Comparison of ENCODE assay signal across 1 cellular context in the genomic region with DNA sequence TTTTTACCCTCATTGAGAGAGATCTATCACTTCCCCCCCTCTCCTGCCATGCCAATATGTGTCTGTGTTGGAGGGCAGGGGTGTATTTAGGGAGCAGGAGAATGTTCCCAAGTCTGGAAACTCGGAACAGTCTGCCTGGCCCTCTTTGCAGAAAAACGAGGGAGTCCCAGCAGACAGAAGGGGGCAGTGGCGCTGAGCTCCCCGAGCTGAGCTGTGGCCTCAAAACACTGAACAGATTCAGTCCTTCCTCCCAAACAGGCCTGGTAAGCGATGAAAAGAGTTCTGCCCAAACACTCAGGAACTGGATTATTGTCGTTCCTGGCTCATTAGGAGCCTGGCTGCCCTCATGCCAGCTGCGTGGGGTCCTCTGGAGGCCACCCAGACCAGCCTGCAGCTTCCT.
TF ChIP-seq lines count a peak whose summit lies in the region.

No MANE protein-coding gene starts in this region.

TF ChIP-seq in IMR-90, 13 proteins besides CTCF, POLR2A, EP300 and RAD21 (continued from another document):
- TF ChIP-seq, protein P1, sequence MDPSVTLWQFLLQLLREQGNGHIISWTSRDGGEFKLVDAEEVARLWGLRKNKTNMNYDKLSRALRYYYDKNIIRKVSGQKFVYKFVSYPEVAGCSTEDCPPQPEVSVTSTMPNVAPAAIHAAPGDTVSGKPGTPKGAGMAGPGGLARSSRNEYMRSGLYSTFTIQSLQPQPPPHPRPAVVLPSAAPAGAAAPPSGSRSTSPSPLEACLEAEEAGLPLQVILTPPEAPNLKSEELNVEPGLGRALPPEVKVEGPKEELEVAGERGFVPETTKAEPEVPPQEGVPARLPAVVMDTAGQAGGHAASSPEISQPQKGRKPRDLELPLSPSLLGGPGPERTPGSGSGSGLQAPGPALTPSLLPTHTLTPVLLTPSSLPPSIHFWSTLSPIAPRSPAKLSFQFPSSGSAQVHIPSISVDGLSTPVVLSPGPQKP (IDR thresholded peaks at IDR 0.05; ENCODE audit: borderline replicate concordance, low read depth, low read length): no peak
- no peak for TF ChIP-seq CEBPB (IDR thresholded peaks at IDR 0.05; ENCODE audit: low read depth, low read length)
- no peak for TF ChIP-seq MXI1 (IDR thresholded peaks at IDR 0.05; ENCODE audit: borderline replicate concordance, low read depth, low read length)
- no peak for TF ChIP-seq SMC3 (IDR thresholded peaks at IDR 0.05; ENCODE audit: low read depth, low read length)
- no peak for TF ChIP-seq BHLHE40 (IDR thresholded peaks at IDR 0.05; ENCODE audit: low read depth, low read length)
- no peak for TF ChIP-seq RFX5 (IDR thresholded peaks at IDR 0.05; ENCODE audit: low read depth, low read length)
- TF ChIP-seq MAFK (IDR thresholded peaks at IDR 0.05; ENCODE audit: low read depth, low read length): no peak
- TF ChIP-seq NFE2L2 (IDR thresholded peaks at IDR 0.05; ENCODE audit: low read depth, low read length): no peak
